ENCODE assay signal across 8 cellular contexts in the genomic region with DNA sequence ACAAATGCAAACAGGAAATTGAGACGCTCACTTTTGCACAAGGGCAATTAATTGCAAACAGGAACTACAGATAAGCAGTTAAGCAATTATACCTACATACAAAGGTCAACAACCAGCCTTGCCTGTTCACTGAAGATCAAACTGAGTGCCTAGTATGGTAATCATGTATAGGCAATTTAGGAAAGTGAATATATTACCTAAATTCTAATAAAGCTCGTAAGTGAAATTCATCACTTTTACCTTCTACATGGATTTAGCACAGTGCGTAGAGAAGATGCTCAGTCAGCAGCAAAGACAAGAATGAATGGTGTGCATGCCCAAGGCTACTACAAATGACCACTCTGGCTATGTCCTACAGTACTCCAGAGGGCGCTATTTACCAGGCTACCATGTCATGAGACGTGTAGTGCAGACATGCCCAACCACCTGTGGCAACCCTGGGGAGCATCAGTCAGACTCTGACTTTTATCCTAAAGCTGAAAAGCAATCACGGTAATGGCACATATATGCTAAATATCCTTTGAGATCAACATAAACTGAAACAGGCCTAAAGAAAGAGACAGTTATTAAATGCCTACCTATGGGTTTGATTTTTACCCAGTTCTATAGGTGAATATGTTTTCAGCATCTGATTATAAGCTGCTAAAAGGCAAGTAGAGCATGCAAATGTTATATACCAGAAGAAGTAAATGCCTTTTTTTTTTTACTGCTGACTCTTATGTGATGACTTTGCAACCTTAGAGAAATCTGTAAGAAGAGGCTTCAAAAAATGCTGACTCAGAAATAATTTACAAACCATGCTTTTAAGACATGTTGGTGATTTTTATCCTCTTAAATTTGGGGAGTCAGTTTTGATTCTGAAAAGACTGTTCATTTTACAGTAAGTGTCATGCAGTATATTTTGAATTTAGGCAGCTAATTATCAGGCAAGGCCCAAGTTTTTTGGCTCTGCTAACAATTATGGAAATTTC.
DNase-seq lines count a peak whose midpoint lies in the region; ATAC-seq and TF ChIP-seq lines count a peak whose summit lies in the region.

No MANE protein-coding gene starts in this region.

- DNase-seq in ACHN (peak; percentile 76), NCI-H1930 (lab: John Stamatoyannopoulos, UW) (peak; percentile 27 to 43), UCSD-AML1 (lab: John Stamatoyannopoulos, UW; ENCODE audit: unreplicated experiment) (peak; percentile 11), mammary epithelial cell (peak; percentile 58), left colon (peak; percentile 62 to 64)
- DNase-seq in stimulated activated CD4-positive, alpha-beta T cell treated with anti-CD3 and anti-CD28 coated beads, TNF-alpha, amount 100 ng/mL, for 48 hours (ENCODE audit: low read depth in 3 of 3) = peak; percentile 33 to 42 (median 34)

- no peaks in the 10 kb centered on the region for H4K20me1 ChIP-seq in mammary epithelial cell (ENCODE audit: insufficient read depth, low read length)

- peaks cover 28% of the 10 kb centered on the region for H3K4me1 ChIP-seq in mammary epithelial cell (ENCODE audit: insufficient read depth, low read length)

- 68% methylated on average over 6 of the region's 6 CpGs for WGBS in mammary epithelial cell (ENCODE audit: low coverage, missing lambda C conversion rate)

- H3K36me3 ChIP-seq in mammary epithelial cell (ENCODE audit: insufficient read depth, low read length) = no peaks in the 10 kb centered on the region

- ATAC-seq in GM18520 (IDR thresholded peaks at IDR 0.05; ENCODE audit: unreplicated experiment) = peak; percentile 95
- peak; percentile 97 for ATAC-seq in HG02981 (IDR thresholded peaks at IDR 0.05; ENCODE audit: unreplicated experiment)
- peak; percentile 99 for ATAC-seq in left colon

- H3K9ac ChIP-seq in mammary epithelial cell (ENCODE audit: insufficient read depth, low read length) = no peak overlapping the region

- H2AFZ ChIP-seq in mammary epithelial cell (ENCODE audit: low read depth, low read length) = no peak overlapping the region

- CTCF ChIA-PET in mammary epithelial cell (lab: Charles Lee; ENCODE audit: low non-redundant PET) = interaction anchor here (0.6 kb wide), 1 partner anchor 12 kb away, joined by 3 read pairs; no protein-coding TSS in a partner anchor

- no peaks in the 10 kb centered on the region for H3K9me3 ChIP-seq in mammary epithelial cell (replicated peaks; ENCODE audit: insufficient read depth, low read length)

- no peak overlapping the region for H3K4me3 ChIP-seq in mammary epithelial cell (replicated peaks in 1 of 3; ENCODE audit: insufficient read depth in 1 of 3, low read depth in 2 of 3, low read length in 3 of 3)

- dilution Hi-C loops in mammary epithelial cell (cut with HindIII; ENCODE audit: low sequenced_read_pairs) = no loop called here

- TF ChIP-seq CTCF in mammary epithelial cell (conservative IDR thresholded peaks at IDR 0.05 in 1 of 2, IDR thresholded peaks at IDR 0.05 in 1 of 2; ENCODE audit: extremely low read depth in 1 of 2, insufficient read depth in 1 of 2, low read depth in 1 of 2, low read length in 2 of 2) = peak; percentile 80 to 83

- H3K27me3 ChIP-seq in mammary epithelial cell (ENCODE audit: insufficient read depth, low read length) = no peaks in the 10 kb centered on the region

- peaks cover 84% of the 10 kb centered on the region for H3K79me2 ChIP-seq in mammary epithelial cell (ENCODE audit: insufficient read depth, low read length)

- in situ Hi-C loops in ACHN (cut with HindIII; ENCODE audit: low pct_ligation_motif_present, low pct_unique_long_range_greater_than_20kb, low sequenced_read_pairs) = no loop called here
- in situ Hi-C loops in mammary epithelial cell (cut with MboI; ENCODE audit: low sequenced_read_pairs in 2 of 2) = loop anchor here (10.0 to 25.0 kb wide), 3 partner anchors 175 to 568 kb away; a partner anchor contains a TSS

- intact Hi-C loops in mammary epithelial cell (cut with micrococcal nuclease) (loop anchor here (1.0 to 10.0 kb wide), 6 partner anchors 178 to 1093 kb away; a partner anchor contains a TSS), left colon (cut with DNase I, micrococcal nuclease) (loop anchor here in 1 of 2 donors (5.0 kb wide), 1 partner anchor 563 kb away; no protein-coding TSS in a partner anchor)

- H3K27ac ChIP-seq in mammary epithelial cell (ENCODE audit: insufficient read depth, low read depth, low read length) = no peak overlapping the region

- H3K4me2 ChIP-seq in mammary epithelial cell (ENCODE audit: insufficient read depth, low read depth, low read length) = no peak overlapping the region

- no TSS peak for BruUV-seq in mammary epithelial cell (replicated peaks; lab: Mats Ljungman, UMichigan)

Comparison
In these comparisons a context has a peak if more than half of its experiments do, and no peak if none do; other contexts are left out.
1. DNase-seq: peak in every context shown above with its lines; median percentile 76 in ACHN; 63 in left colon; 58 in mammary epithelial cell; 35 in NCI-H1930; 34 in stimulated activated CD4-positive, alpha-beta T cell treated with anti-CD3 and anti-CD28 coated beads, TNF-alpha, amount 100 ng/mL, for 48 hours; 11 in UCSD-AML1.